Comparison of ENCODE assay signal across 2 cellular contexts in the genomic region with DNA sequence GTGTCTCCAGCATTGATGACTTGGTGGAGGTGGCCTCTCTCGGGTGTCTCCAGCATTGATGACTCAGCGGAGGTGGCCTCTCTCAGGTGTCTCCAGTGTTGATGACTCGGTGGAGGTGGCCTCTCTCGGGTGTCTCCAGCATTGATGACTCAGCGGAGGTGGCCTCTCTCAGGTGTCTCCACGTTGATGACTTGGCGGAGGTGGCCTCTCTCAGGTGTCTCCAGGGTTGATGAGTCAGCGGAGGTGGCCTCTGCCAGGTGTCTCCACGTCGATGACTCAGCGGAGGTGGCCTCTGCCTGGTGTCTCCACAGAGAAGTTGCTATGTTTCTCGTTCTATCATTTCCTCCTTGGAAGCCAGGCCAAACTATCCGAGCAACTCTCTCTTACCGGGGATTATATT.
TF ChIP-seq lines count a peak whose summit lies in the region.

No MANE protein-coding gene starts in this region.

TF ChIP-seq in HCT116, 20 proteins besides CTCF, POLR2A, EP300 and RAD21 (continued from another document):
- TF ChIP-seq EGR1 (IDR thresholded peaks at IDR 0.05; ENCODE audit: low read depth) (0 out of 2 replicates have a peak, but pooled peaks have one; percentile 21), CEBPB (IDR thresholded peaks at IDR 0.05; ENCODE audit: low read depth) (peak; percentile 30; the same call in 1 of the 2 replicates), CBX3 (IDR thresholded peaks at IDR 0.05; ENCODE audit: low read depth) (0 out of 2 replicates have a peak, but pooled peaks have one; percentile 47), SRF (IDR thresholded peaks at IDR 0.05; ENCODE audit: low read depth) (0 out of 2 replicates have a peak, but pooled peaks have one; percentile 43), JUND (IDR thresholded peaks at IDR 0.05) (peak; percentile 82), TCF7L2 (IDR thresholded peaks at IDR 0.05; ENCODE audit: borderline replicate concordance, extremely low read depth, insufficient read depth, insufficient read length) (peak; percentile 32), SP1 (IDR thresholded peaks at IDR 0.05; ENCODE audit: low read depth) (peak; percentile 64), ATF3 (IDR thresholded peaks at IDR 0.05) (peak; percentile 45; the same call in 1 of the 2 replicates), FOSL1 (IDR thresholded peaks at IDR 0.05; ENCODE audit: low read depth) (peak; percentile 82)
- TF ChIP-seq, protein P1, sequence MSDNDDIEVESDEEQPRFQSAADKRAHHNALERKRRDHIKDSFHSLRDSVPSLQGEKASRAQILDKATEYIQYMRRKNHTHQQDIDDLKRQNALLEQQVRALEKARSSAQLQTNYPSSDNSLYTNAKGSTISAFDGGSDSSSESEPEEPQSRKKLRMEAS (IDR thresholded peaks at IDR 0.05), result 0 out of 2 replicates have a peak, but pooled peaks have one; percentile 28

TF ChIP-seq in GM12878, 131 proteins besides CTCF, POLR2A, EP300 and RAD21:
- TF ChIP-seq BCL3 (IDR thresholded peaks at IDR 0.05; ENCODE audit: borderline replicate concordance, insufficient read depth, low read depth, low read length, poor library complexity, severe bottlenecking), result peak; percentile 52
